Comparison of ENCODE assay signal across 17 cellular contexts in genomic region chr6:75484535-75484934, GRCh38. TPM values are rescaled to one million over a fixed set of nuclear protein-coding genes. Genes with fewer than 3 reads are reported as not detected.
DNase-seq lines count a peak whose midpoint lies in the region; ATAC-seq lines count a peak whose summit lies in the region.
"Had no signal": no experiment of that assay in that cellular context is flagged by ENCODE, and none has a peak within 500 bp of the region (broad histone marks: within the 10 kb centered on the region; RNA-seq: fewer than 3 reads in every experiment).

No MANE protein-coding gene starts in this region.

- no peaks in the 10 kb centered on the region for H3K4me1 Mint-ChIP-seq in activated T-cell treated with anti-CD3 and anti-CD28 coated beads, Interleukin-2, amount 50 U/mL, for 4 hours (ENCODE audit: low read depth)
- H3K4me1 Mint-ChIP-seq: CD14-positive monocyte, memory B cell had no signal

- H3K4me1 ChIP-seq in stomach smooth muscle (ENCODE audit: control insufficient read depth, insufficient read depth, low read length) = peaks cover 18% of the 10 kb centered on the region

- peaks cover 9% of the 10 kb centered on the region for H3K27me3 Mint-ChIP-seq in activated T-cell treated with anti-CD3 and anti-CD28 coated beads, Interleukin-2, amount 50 U/mL, for 4 hours (ENCODE audit: low read depth)

- peak overlapping the region; percentile 47 for H3K27ac ChIP-seq in stomach smooth muscle (ENCODE audit: low read length)

- H3K9me3 Mint-ChIP-seq in activated T-cell treated with anti-CD3 and anti-CD28 coated beads, Interleukin-2, amount 50 U/mL, for 4 hours = no peaks in the 10 kb centered on the region
- H3K9me3 Mint-ChIP-seq: effector memory CD8-positive, alpha-beta T cell; memory B cell had no signal

- no peak overlapping the region for H3K9ac ChIP-seq in stomach smooth muscle (ENCODE audit: low read length in 2 of 2)

- no peaks in the 10 kb centered on the region for H3K27me3 ChIP-seq in stomach smooth muscle (ENCODE audit: control insufficient read depth in 1 of 2, insufficient read depth in 2 of 2, low read length in 2 of 2)

- no peak for DNase-seq in activated T-cell treated with anti-CD3 and anti-CD28 coated beads, Interleukin-2, amount 50 U/mL, for 4 hours
- DNase-seq in T1000 (lab: John Stamatoyannopoulos, UW) (no peak), NCI-H524 (lab: John Stamatoyannopoulos, UW) (no peak), Right ventricle myocardium inferior (ENCODE audit: missing footprints) (no peak)
- DNase-seq: activated naive CD4-positive, alpha-beta T cell; effector memory CD8-positive, alpha-beta T cell; foreskin fibroblast; H7; NCI-H2171 treated with DMSO at 0.1 percent for 48 hours; stimulated activated CD4-positive, alpha-beta T cell treated with anti-CD3 and anti-CD28 coated beads, Interleukin-12 subunit alpha, Interleukin-12 subunit beta, amount 100 ng/mL, for 4 hours; substantia nigra had no signal

- no peaks in the 10 kb centered on the region for H3K9me3 ChIP-seq in stomach smooth muscle (ENCODE audit: control insufficient read depth in 2 of 2, low read length in 2 of 2)

- H3K4me3 ChIP-seq in stomach smooth muscle (ENCODE audit: low read length in 2 of 2) = no peak overlapping the region

- ATAC-seq in GM19397 (IDR thresholded peaks at IDR 0.05; ENCODE audit: unreplicated experiment) = peak; percentile 84
- peak; percentile 90 for ATAC-seq in HG02623 (IDR thresholded peaks at IDR 0.05; ENCODE audit: unreplicated experiment)
- ATAC-seq in HG03342 (IDR thresholded peaks at IDR 0.05; ENCODE audit: unreplicated experiment) = peak; percentile 94
- no peak for ATAC-seq in activated T-cell treated with anti-CD3 and anti-CD28 coated beads, Interleukin-2, amount 50 U/mL, for 4 hours
- no peak for ATAC-seq in Right ventricle myocardium inferior
- ATAC-seq: effector memory CD8-positive, alpha-beta T cell had no signal

- intact Hi-C loops in Right ventricle myocardium inferior (cut with DNase I) = no loop called here

- no peak overlapping the region for H3K4me3 Mint-ChIP-seq in activated T-cell treated with anti-CD3 and anti-CD28 coated beads, Interleukin-2, amount 50 U/mL, for 4 hours
- H3K4me3 Mint-ChIP-seq: CD14-positive monocyte; effector memory CD8-positive, alpha-beta T cell; memory B cell had no signal

- no peaks in the 10 kb centered on the region for H3K36me3 ChIP-seq in stomach smooth muscle (ENCODE audit: control insufficient read depth in 2 of 2, insufficient read depth in 2 of 2, low read length in 2 of 2)

- no peaks in the 10 kb centered on the region for H3K36me3 Mint-ChIP-seq in activated T-cell treated with anti-CD3 and anti-CD28 coated beads, Interleukin-2, amount 50 U/mL, for 4 hours (ENCODE audit: insufficient read depth)
- H3K36me3 Mint-ChIP-seq: CD14-positive monocyte, memory B cell had no signal

RNA-seq across cellular contexts. Expression of gene FILIP1, which starts 9.1 kb away (rescaled TPM):
- under 1 TPM in 1 of 3 donors, not detected in 2; 0.05 TPM for total RNA-seq in activated T-cell treated with anti-CD3 and anti-CD28 coated beads, Interleukin-2, amount 50 U/mL, for 4 hours
- 149 TPM for total RNA-seq in Right ventricle myocardium inferior

Comparison
In these comparisons a context has a peak if more than half of its experiments do, and no peak if none do; other contexts are left out.
1. ATAC-seq: peak in GM19397 (single experiment), HG02623 (single experiment) and HG03342 (single experiment); none in activated T-cell treated with anti-CD3 and anti-CD28 coated beads, Interleukin-2, amount 50 U/mL, for 4 hours (0 of 2) and Right ventricle myocardium inferior (single experiment).
2. RNA of gene FILIP1, which starts 9.1 kb away (total RNA-seq): 149 TPM in Right ventricle myocardium inferior (single experiment); 0.05 TPM in activated T-cell treated with anti-CD3 and anti-CD28 coated beads, Interleukin-2, amount 50 U/mL, for 4 hours; every median in the first group is over 100 times any median in the second.